ENCODE assay signal across 8 cellular contexts in the genomic region with DNA sequence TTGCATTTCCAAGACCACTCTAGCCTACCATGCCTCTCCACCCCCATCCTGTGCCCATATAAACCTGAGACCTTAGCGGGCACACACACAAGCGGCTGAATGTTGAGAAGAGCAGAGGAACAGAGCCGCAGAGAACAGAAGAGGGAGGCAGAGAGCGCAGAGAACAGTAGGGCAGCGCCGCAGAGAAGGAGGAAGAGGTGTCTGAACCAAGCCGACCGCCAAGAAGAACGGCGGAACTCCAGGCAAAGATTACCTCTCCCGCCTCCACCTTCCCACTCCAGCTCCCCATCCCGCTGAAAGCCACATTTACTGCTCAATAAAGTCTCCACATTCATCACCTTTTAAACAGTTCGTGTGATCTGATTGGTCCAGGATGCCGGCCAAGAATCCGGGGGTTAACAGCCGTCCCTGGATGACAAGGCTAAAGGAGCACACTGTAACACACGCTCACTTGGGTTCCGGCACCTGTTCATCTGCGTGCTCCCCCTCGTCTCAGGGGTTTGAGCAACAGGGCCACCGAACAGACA. TPM values are rescaled to one million over a fixed set of nuclear protein-coding genes. Genes with fewer than 3 reads are reported as not detected.
A peak's percentile ranks its signal among the peaks of the same experiment; 100 is the strongest.
DNase-seq lines count a peak whose midpoint lies in the region; ATAC-seq and TF ChIP-seq lines count a peak whose summit lies in the region.

No MANE protein-coding gene starts in this region.

- TF ChIP-seq EP300 in stomach (IDR thresholded peaks at IDR 0.05): no peak

- no peak for TF ChIP-seq POLR2A in stomach (IDR thresholded peaks at IDR 0.05)

- H3K4me3 ChIP-seq in HUES64 (ENCODE audit: low read length) (peak overlapping the region; percentile 52), stomach (peak overlapping the region in 1 of 4 donors; percentile 29)

- no peaks in the 10 kb centered on the region for H3K36me3 Mint-ChIP-seq in glutamatergic neuron (ENCODE audit: unreplicated experiment)

- H3K4me3 Mint-ChIP-seq in glutamatergic neuron (ENCODE audit: unreplicated experiment): peak overlapping the region; percentile 83

- peaks cover 10% of the 10 kb centered on the region for H3K4me1 Mint-ChIP-seq in glutamatergic neuron (ENCODE audit: low read depth, unreplicated experiment)

- intact Hi-C loops in stomach (cut with DNase I; ENCODE audit: low total_unique reads): no loop called here

- H3K9ac ChIP-seq in HUES64 (ENCODE audit: low read depth, low read length): no peak overlapping the region

- peak; percentile 73 for ATAC-seq in GM21390 (IDR thresholded peaks at IDR 0.05; ENCODE audit: unreplicated experiment)

- H3K27me3 ChIP-seq in HUES64 (ENCODE audit: insufficient read depth, low read length) (0 out of 2 replicates have a peak, but pooled peaks cover 5% of the 10 kb centered on the region), stomach (peaks cover 0 to 13% (median 11%) of the 10 kb centered on the region in 3 donors)

- H3K4me1 ChIP-seq in HUES64 (ENCODE audit: insufficient read depth, low read length) (no peaks in the 10 kb centered on the region), stomach (peaks cover 0 to 12% (median 0%) of the 10 kb centered on the region in 4 donors)

- H3K36me3 ChIP-seq in HUES64 (ENCODE audit: insufficient read depth, low read length): no peaks in the 10 kb centered on the region
- no peaks in the 10 kb centered on the region for H3K36me3 ChIP-seq in stomach

- H3K27ac ChIP-seq in HUES64 (ENCODE audit: low read depth, low read length): no peak overlapping the region
- no peak overlapping the region for H3K27ac ChIP-seq in stomach

- WGBS in HUES64: 55% methylated on average over 21 of the region's 21 CpGs
- WGBS in stomach, 5 donors: 4 to 20% (median 12%) methylated on average over 21 of the region's 21 CpGs

- no peaks in the 10 kb centered on the region for H3K27me3 Mint-ChIP-seq in glutamatergic neuron (ENCODE audit: unreplicated experiment)

- TF ChIP-seq CTCF in glutamatergic neuron (IDR thresholded peaks at IDR 0.05; ENCODE audit: partially characterized antibody, unreplicated experiment): no peak
- no peak for TF ChIP-seq CTCF in stomach (IDR thresholded peaks at IDR 0.05)

- DNase-seq in COR-L47 (lab: John Stamatoyannopoulos, UW) (peak; percentile 48), glutamatergic neuron (peak; percentile 47), retina (peak; percentile 68), NCI-H2107 (lab: John Stamatoyannopoulos, UW) (no peak), stomach (no peak)
- DNase-seq in activated CD4-positive, alpha-beta T cell treated with anti-CD3 and anti-CD28 coated beads, Interleukin-2, amount 50 U/mL, for 48 hours: peak; percentile 21 to 34

- H3K9me3 Mint-ChIP-seq in glutamatergic neuron (ENCODE audit: unreplicated experiment): no peaks in the 10 kb centered on the region

- no peak overlapping the region for H3K27ac Mint-ChIP-seq in glutamatergic neuron (ENCODE audit: unreplicated experiment)

- peaks cover 20% of the 10 kb centered on the region; the same call in 1 of the 2 replicates for H3K9me3 ChIP-seq in HUES64 (ENCODE audit: insufficient read depth, low read depth, low read length)
- H3K9me3 ChIP-seq in stomach: no peaks in the 10 kb centered on the region

RNA-seq across cellular contexts. Expression of a gene that starts 33.2 kb away (rescaled TPM):
- polyA plus RNA-seq in HUES64 (2013, experiment 1 of 2): 0.05 TPM
- polyA plus RNA-seq in HUES64 (2013, experiment 2 of 2): 0.06 TPM
- total RNA-seq in glutamatergic neuron (ENCODE audit: unreplicated experiment) (0.15 TPM), stomach (under 1 TPM in 1 of 5 donors, not detected in 4; 0.18 TPM)
- polyA plus RNA-seq in stomach: not detected

Comparison
In these comparisons a context has a peak if more than half of its experiments do, and no peak if none do; other contexts are left out.
1. DNase-seq: peak in COR-L47 (single experiment), activated CD4-positive, alpha-beta T cell treated with anti-CD3 and anti-CD28 coated beads, Interleukin-2, amount 50 U/mL, for 48 hours (2 of 2), glutamatergic neuron (single experiment) and retina (single experiment); none in NCI-H2107 (single experiment) and stomach (single experiment).